26 cellular contexts compared by ENCODE assay signal in genomic region chr5:148020247-148020646, GRCh38. TPM values are rescaled to one million over a fixed set of nuclear protein-coding genes. Genes with fewer than 3 reads are reported as not detected.
"Had no signal": no experiment of that assay in that cellular context is flagged by ENCODE, and none has a peak within 500 bp of the region (broad histone marks: within the 10 kb centered on the region; RNA-seq: fewer than 3 reads in every experiment).

No MANE protein-coding gene starts in this region.

- H3K4me1 Mint-ChIP-seq: mesothelial cell of epicardium, naive B cell, natural killer cell, nephron progenitor cell had no signal

- H3K4me3 Mint-ChIP-seq: mesothelial cell of epicardium; naive B cell; natural killer cell; nephron progenitor cell; neural progenitor cell; stimulated activated naive CD8-positive, alpha-beta T cell treated with anti-CD3 and anti-CD28 coated beads, Interleukin-15, Interleukin-2, amounts not matched to agents 100 ng/mL and 50 ng/mL, for 24 hours had no signal

- H3K27me3 Mint-ChIP-seq: naive B cell; stimulated activated naive CD8-positive, alpha-beta T cell treated with anti-CD3 and anti-CD28 coated beads, Interleukin-15, Interleukin-2, amounts not matched to agents 100 ng/mL and 50 ng/mL, for 24 hours had no signal

- H3K4me1 ChIP-seq: left ventricle myocardium inferior, neural progenitor cell, parathyroid adenoma, right atrium auricular region, right lobe of liver, suprapubic skin, tibial artery, upper lobe of right lung had no signal

- H3K4me2 ChIP-seq: neural progenitor cell, smooth muscle cell had no signal

- DNase-seq: islet precursor cell; left ventricle myocardium inferior; mesendoderm; naive B cell; natural killer cell; nephron progenitor cell; occipital lobe; right lobe of liver; stimulated activated CD4-positive, alpha-beta T cell treated with anti-CD3 and anti-CD28 coated beads, Interleukin-15, amount 100 ng/mL, for 24 hours; stimulated activated CD4-positive, alpha-beta T cell treated with anti-CD3 and anti-CD28 coated beads, Interleukin-2, amount 100 ng/mL, for 24 hours; stimulated activated CD4-positive, alpha-beta T cell treated with anti-CD3 and anti-CD28 coated beads, Interleukin-4, amount 100 ng/mL, for 1 hour; stimulated activated naive CD4-positive, alpha-beta T cell; tibial artery; upper lobe of right lung had no signal

- H3K36me3 ChIP-seq: left ventricle myocardium inferior, neural progenitor cell, neutrophil, right atrium auricular region, right lobe of liver, suprapubic skin, thoracic aorta, tibial artery, upper lobe of right lung had no signal

- H3K27me3 ChIP-seq: neural progenitor cell, neutrophil, right atrium auricular region, right lobe of liver, suprapubic skin, tibial artery, upper lobe of right lung had no signal

- H2AFZ ChIP-seq: neural progenitor cell, parathyroid adenoma had no signal

- ATAC-seq: natural killer cell, right lobe of liver, upper lobe of right lung had no signal

- H3K9me3 ChIP-seq: neutrophil, right atrium auricular region, right lobe of liver, suprapubic skin, thoracic aorta, tibial artery, upper lobe of right lung had no signal

- H3K36me3 Mint-ChIP-seq: naive B cell, natural killer cell, neural progenitor cell had no signal

- H3K79me2 ChIP-seq: parathyroid adenoma had no signal

- H3K9me3 Mint-ChIP-seq: neural progenitor cell had no signal

- H3K27ac ChIP-seq: left ventricle myocardium inferior, neural progenitor cell, neutrophil, parathyroid adenoma, right atrium auricular region, right lobe of liver, suprapubic skin, thoracic aorta, tibial artery, upper lobe of right lung had no signal

- H3K27ac Mint-ChIP-seq: mesothelial cell of epicardium; naive B cell; natural killer cell; nephron progenitor cell; neural progenitor cell; stimulated activated naive CD8-positive, alpha-beta T cell treated with anti-CD3 and anti-CD28 coated beads, Interleukin-15, Interleukin-2, amounts not matched to agents 100 ng/mL and 50 ng/mL, for 24 hours had no signal

- H3K4me3 ChIP-seq: left ventricle myocardium inferior, lung, neural progenitor cell, right atrium auricular region, right lobe of liver, smooth muscle cell, suprapubic skin, thoracic aorta, tibial artery, upper lobe of right lung had no signal

RNA-seq across cellular contexts. Expression of gene SPINK5, which starts 43.5 kb away (rescaled TPM):
- total RNA-seq: mononuclear cell, natural killer cell, occipital lobe, skeletal muscle tissue had no signal
